Comparison of ENCODE assay signal across 20 cellular contexts in genomic region chr13:66634384-66634783, GRCh38.
DNase-seq lines count a peak whose midpoint lies in the region; ATAC-seq and TF ChIP-seq lines count a peak whose summit lies in the region.
"Had no signal": no experiment of that assay in that cellular context is flagged by ENCODE, and none has a peak within 500 bp of the region (broad histone marks: within the 10 kb centered on the region; RNA-seq: fewer than 3 reads in every experiment).

No MANE protein-coding gene starts in this region.

- no peaks in the 10 kb centered on the region for H3K79me2 ChIP-seq in SK-N-SH (ENCODE audit: insufficient read depth)

- POLR2A ChIA-PET in SK-N-SH (lab: Yijun Ruan, JAX) = no interaction called here

- H3K4me3 ChIP-seq in heart left ventricle = no peak overlapping the region
- H3K4me3 ChIP-seq in cardiac fibroblast (replicated peaks in 1 of 2; ENCODE audit: low read depth in 2 of 2, low read length in 2 of 2) = no peak overlapping the region
- no peak overlapping the region for H3K4me3 ChIP-seq in SK-N-SH (ENCODE audit: low read depth in 2 of 2, low read length in 1 of 2)
- H3K4me3 ChIP-seq: MG63 had no signal

- no peak overlapping the region for H3K27ac ChIP-seq in heart left ventricle
- H3K27ac ChIP-seq in SK-N-SH (ENCODE audit: low read depth in 2 of 2, low read length in 1 of 2) = peak overlapping the region in 1 of 2 experiments; percentile 79; a peak in 2 of 4 replicates
- H3K27ac ChIP-seq: HL-60 had no signal

- no peak overlapping the region for H2AFZ ChIP-seq in SK-N-SH (ENCODE audit: low read depth)

- H3K4me1 ChIP-seq in heart left ventricle (peaks cover 0 to 5% (median 0%) of the 10 kb centered on the region in 12 donors), SK-N-SH (ENCODE audit: control insufficient read depth in 1 of 2, insufficient read depth in 2 of 2, low read depth in 1 of 2, low read length in 1 of 2) (peaks cover 0 to 14% of the 10 kb centered on the region in 2 experiments; a peak in 3 of 4 replicates)
- H3K4me1 ChIP-seq: Caco-2 had no signal

- H3K36me3 ChIP-seq in heart left ventricle (no peaks in the 10 kb centered on the region), SK-N-SH (replicated peaks in 1 of 2; ENCODE audit: control insufficient read depth in 1 of 2, insufficient read depth in 2 of 2, low read length in 1 of 2) (no peaks in the 10 kb centered on the region)
- H3K36me3 ChIP-seq: MG63 had no signal

- H3F3A ChIP-seq in SK-N-SH (replicated peaks; ENCODE audit: insufficient read depth) = peaks cover 8% of the 10 kb centered on the region

- H3K9me3 ChIP-seq in heart left ventricle (peaks cover 0 to 6% (median 0%) of the 10 kb centered on the region in 12 donors), SK-N-SH (no peaks in the 10 kb centered on the region)
- H3K9me3 ChIP-seq: Caco-2, MG63 had no signal

- no peak for TF ChIP-seq RAD21 in SK-N-SH (IDR thresholded peaks at IDR 0.05; ENCODE audit: low read length)

- no peak overlapping the region for H3K4me2 ChIP-seq in SK-N-SH

- no peak overlapping the region for H3K9ac ChIP-seq in SK-N-SH

- no peaks in the 10 kb centered on the region for H4K20me1 ChIP-seq in SK-N-SH (ENCODE audit: insufficient read depth)

- H3K9me2 ChIP-seq in SK-N-SH = no peaks in the 10 kb centered on the region

- no peak for TF ChIP-seq EP300 in SK-N-SH (IDR thresholded peaks at IDR 0.05; ENCODE audit: borderline replicate concordance in 1 of 2, low read depth in 1 of 2, low read length in 1 of 2)

- no peak for TF ChIP-seq CTCF in heart left ventricle (IDR thresholded peaks at IDR 0.05)
- no peak for TF ChIP-seq CTCF in cardiac fibroblast (IDR thresholded peaks at IDR 0.05; ENCODE audit: low read depth, low read length)
- TF ChIP-seq CTCF in SK-N-SH (IDR thresholded peaks at IDR 0.05) = no peak

- DNase-seq in heart left ventricle = no peak
- no peak for DNase-seq in left cardiac atrium
- peak; percentile 6 to 51 for DNase-seq in cardiac fibroblast (ENCODE audit: low read depth in 2 of 2)
- no peak for DNase-seq in left ventricle myocardium superior
- no peak for DNase-seq in SK-N-SH
- DNase-seq in NCI-H748 (lab: John Stamatoyannopoulos, UW; ENCODE audit: unreplicated experiment) = no peak
- DNase-seq: Caco-2; CD4-positive, alpha-beta T cell; DMS153; GOT3; Karpas-422; MG63; NCI-H1092; NCI-H1436 treated with DMSO at 0.1 percent for 48 hours; NCI-H2029 treated with DMSO at 0.1 percent for 48 hours; NCI-H2171 had no signal

- intact Hi-C loops in heart left ventricle (cut with DNase I) (no loop called here), left cardiac atrium (cut with DNase I) (no loop called here), left ventricle myocardium superior (cut with micrococcal nuclease) (no loop called here)

- CTCF ChIA-PET in SK-N-SH (lab: Yijun Ruan, JAX) = interaction anchor here (1.2 kb wide), 1 partner anchor 15 kb away, joined by 4 read pairs; no protein-coding TSS in a partner anchor

- no peak for TF ChIP-seq POLR2A in heart left ventricle (IDR thresholded peaks at IDR 0.05)

- H3K27me3 ChIP-seq in heart left ventricle (no peaks in the 10 kb centered on the region), SK-N-SH (ENCODE audit: insufficient read depth) (no peaks in the 10 kb centered on the region)
- H3K27me3 ChIP-seq: MG63 had no signal

- ATAC-seq in heart left ventricle = peak in 3 of 4 donors; percentile 59 to 78 (median 70)
- no peak for ATAC-seq in left cardiac atrium
- ATAC-seq in left ventricle myocardium superior = peak; percentile 88
- ATAC-seq in HG02798 (IDR thresholded peaks at IDR 0.05; ENCODE audit: poor library complexity, unreplicated experiment) = no peak
- ATAC-seq in GM18502 (IDR thresholded peaks at IDR 0.05; ENCODE audit: poor library complexity, unreplicated experiment) = no peak
- ATAC-seq: Panc1 had no signal

TF ChIP-seq in SK-N-SH, 30 proteins besides CTCF, POLR2A, EP300 and RAD21:
- TF ChIP-seq GABPA (IDR thresholded peaks at IDR 0.05; ENCODE audit: low read depth) (no peak), FOSL2 (IDR thresholded peaks at IDR 0.05; ENCODE audit: borderline replicate concordance, low read depth) (no peak), REST (IDR thresholded peaks at IDR 0.05; ENCODE audit: low read depth, low read length) (no peak), RCOR1 (IDR thresholded peaks at IDR 0.05; ENCODE audit: low read length) (no peak), RXRA (IDR thresholded peaks at IDR 0.05; ENCODE audit: borderline replicate concordance, low read depth) (no peak), TEAD4 (IDR thresholded peaks at IDR 0.05; ENCODE audit: borderline replicate concordance, insufficient read depth) (no peak), NFIC (IDR thresholded peaks at IDR 0.05; ENCODE audit: borderline replicate concordance) (no peak), ELF1 (IDR thresholded peaks at IDR 0.05) (no peak)

Comparison
In these comparisons a context has a peak if more than half of its experiments do, and no peak if none do; other contexts are left out.
1. ATAC-seq: peak in heart left ventricle (3 of 4) and left ventricle myocardium superior (single experiment); none in left cardiac atrium (0 of 2), HG02798 (single experiment) and GM18502 (single experiment).
2. DNase-seq: peak in cardiac fibroblast (2 of 2); none in heart left ventricle (0 of 5), left cardiac atrium (single experiment), left ventricle myocardium superior (single experiment), SK-N-SH (single experiment) and NCI-H748 (single experiment).